8 cellular contexts compared by ENCODE assay signal in the genomic region with DNA sequence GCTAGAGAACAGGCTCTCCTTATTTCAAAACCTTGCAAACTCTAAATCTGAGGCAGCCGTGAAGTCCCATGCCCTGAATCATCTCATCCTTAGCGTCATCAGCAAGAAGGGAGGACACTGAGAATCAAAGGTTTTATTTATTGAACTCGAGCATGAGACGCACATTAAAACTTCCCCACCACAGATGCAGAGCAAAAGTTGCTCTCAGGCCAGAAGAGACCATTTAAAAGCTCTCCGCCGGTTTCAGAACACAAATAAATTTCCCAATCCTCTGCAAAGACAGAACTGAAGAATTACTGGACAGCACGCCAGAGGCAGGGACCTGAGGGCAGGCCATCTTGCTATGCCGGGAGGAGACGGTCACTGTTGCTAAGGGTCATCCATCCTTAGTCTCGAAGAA. TPM values are rescaled to one million over a fixed set of nuclear protein-coding genes. Genes with fewer than 3 reads are reported as not detected.
DNase-seq lines count a peak whose midpoint lies in the region; ATAC-seq and TF ChIP-seq lines count a peak whose summit lies in the region.

No MANE protein-coding gene starts in this region.

- H2BK5ac ChIP-seq in neuronal stem cell (ENCODE audit: low read length), result no peak overlapping the region

- H2AK5ac ChIP-seq in neuronal stem cell (ENCODE audit: low read depth, low read length), result no peak overlapping the region

- H3K36me3 ChIP-seq in CD8-positive, alpha-beta T cell (ENCODE audit: insufficient read depth, low read length), result no peaks in the 10 kb centered on the region
- H3K36me3 ChIP-seq in NT2/D1 (ENCODE audit: insufficient read depth, insufficient read length, low read length), result peaks cover 53% of the 10 kb centered on the region
- no peaks in the 10 kb centered on the region for H3K36me3 ChIP-seq in endocrine pancreas (ENCODE audit: control insufficient read depth, insufficient read depth, low read length)
- H3K36me3 ChIP-seq in neuronal stem cell (replicated peaks in 1 of 2; ENCODE audit: control insufficient read depth in 2 of 2, insufficient read depth in 2 of 2, low read length in 2 of 2), result peaks cover 6 to 56% of the 10 kb centered on the region in 2 donors

- H2BK120ac ChIP-seq in neuronal stem cell (ENCODE audit: low read depth, low read length), result no peak overlapping the region

- H3K27ac ChIP-seq in CD8-positive, alpha-beta T cell (ENCODE audit: low read depth, low read length), result no peak overlapping the region
- no peak overlapping the region for H3K27ac ChIP-seq in neuronal stem cell (replicated peaks; ENCODE audit: low read length)

- H3K4ac ChIP-seq in neuronal stem cell (ENCODE audit: low read length), result no peak overlapping the region

- no peaks in the 10 kb centered on the region for H3K27me3 ChIP-seq in CD8-positive, alpha-beta T cell (ENCODE audit: insufficient read depth, low read length)
- H3K27me3 ChIP-seq in NT2/D1 (ENCODE audit: insufficient read depth, insufficient read length) (no peaks in the 10 kb centered on the region), endocrine pancreas (ENCODE audit: control insufficient read depth, insufficient read depth, low read length) (no peaks in the 10 kb centered on the region), neuronal stem cell (ENCODE audit: control insufficient read depth in 3 of 3, insufficient read depth in 3 of 3, low read depth in 1 of 3, low read length in 3 of 3) (no peaks in the 10 kb centered on the region)

- H3K9ac ChIP-seq in NT2/D1 (ENCODE audit: insufficient read length, low read depth) (peak overlapping the region; percentile 71), endocrine pancreas (ENCODE audit: control insufficient read depth, insufficient read depth, low read length) (peak overlapping the region; percentile 72), neuronal stem cell (ENCODE audit: low read depth, low read length, poor library complexity) (no peak overlapping the region)

- TF ChIP-seq CTCF in CD8-positive, alpha-beta T cell (IDR thresholded peaks at IDR 0.05), result no peak

- no peak overlapping the region for H3K18ac ChIP-seq in neuronal stem cell (ENCODE audit: low read length)

- DNase-seq in CD8-positive, alpha-beta T cell, result no peak
- DNase-seq in NT2/D1 (ENCODE audit: low read depth, low spot score) (no peak), neuronal stem cell (ENCODE audit: low spot score) (no peak), NCI-H146 (lab: John Stamatoyannopoulos, UW) (no peak)
- DNase-seq in activated effector memory CD4-positive, alpha-beta T cell treated with Interleukin-2 at 50 U/mL for 16 hours, result no peak

- intact Hi-C loops in CD8-positive, alpha-beta T cell (cut with DNase I, micrococcal nuclease), result loop anchor here (2.0 to 5.0 kb wide), 4 partner anchors 142 to 357 kb away; a partner anchor contains a TSS

- H2AFZ ChIP-seq in neuronal stem cell (ENCODE audit: low read length), result peak overlapping the region; percentile 69

- WGBS in neuronal stem cell (ENCODE audit: extremely low coverage in 2 of 2, insufficient read length in 2 of 2, insufficient replicate concordance in 1 of 2), 2 donors, result no CpG with 5 or more reads among the region's 10 CpGs

- POLR2A ChIA-PET in CD8-positive, alpha-beta T cell (lab: Charles Lee), result interaction anchor here (0.6 to 1.4 kb wide), 3 partner anchors 9 to 33 kb away, joined by 3 to 5 read pairs (median 4); no protein-coding TSS in a partner anchor

- H3K9me3 Mint-ChIP-seq in CD8-positive, alpha-beta T cell, result no peaks in the 10 kb centered on the region

- peak overlapping the region; percentile 86 for H3K4me3 Mint-ChIP-seq in CD8-positive, alpha-beta T cell

- peak overlapping the region; percentile 87 for H3K27ac Mint-ChIP-seq in CD8-positive, alpha-beta T cell

- no peaks in the 10 kb centered on the region for H3K9me3 ChIP-seq in CD8-positive, alpha-beta T cell (ENCODE audit: low read length)
- H3K9me3 ChIP-seq in NT2/D1 (ENCODE audit: insufficient read depth, low read length) (no peaks in the 10 kb centered on the region), endocrine pancreas (ENCODE audit: control insufficient read depth, low read length) (no peaks in the 10 kb centered on the region), neuronal stem cell (replicated peaks in 1 of 2; ENCODE audit: control insufficient read depth in 2 of 2, insufficient read depth in 1 of 2, low read depth in 1 of 2, low read length in 2 of 2) (no peaks in the 10 kb centered on the region)

- H3K4me3 ChIP-seq in CD8-positive, alpha-beta T cell (ENCODE audit: low read depth, low read length), result peak overlapping the region; percentile 38
- H3K4me3 ChIP-seq in NT2/D1 (ENCODE audit: insufficient read length, low read depth) (peak overlapping the region; percentile 48), endocrine pancreas (ENCODE audit: control insufficient read depth, insufficient read depth, low read length) (peak overlapping the region; percentile 71), neuronal stem cell (ENCODE audit: low read length in 2 of 2) (peak overlapping the region; percentile 51 to 80)

- H3K4me2 ChIP-seq in neuronal stem cell (ENCODE audit: insufficient read depth, low read length, poor library complexity, severe bottlenecking), result peak overlapping the region; percentile 50

- no peak overlapping the region for H2BK12ac ChIP-seq in neuronal stem cell (ENCODE audit: low read length)

- ATAC-seq in CD8-positive, alpha-beta T cell, result no peak
- ATAC-seq in GM18907 (IDR thresholded peaks at IDR 0.05; ENCODE audit: unreplicated experiment) (no peak), GM21360 (IDR thresholded peaks at IDR 0.05; ENCODE audit: unreplicated experiment) (no peak)

- H3K4me1 Mint-ChIP-seq in CD8-positive, alpha-beta T cell (ENCODE audit: low read depth), result peaks cover 68% of the 10 kb centered on the region

- peaks cover 49% of the 10 kb centered on the region for H3K36me3 Mint-ChIP-seq in CD8-positive, alpha-beta T cell

- H3K4me1 ChIP-seq in CD8-positive, alpha-beta T cell (ENCODE audit: insufficient read depth, low read length), result peaks cover 22% of the 10 kb centered on the region
- H3K4me1 ChIP-seq in NT2/D1 (ENCODE audit: insufficient read depth, insufficient read length) (peaks cover 3% of the 10 kb centered on the region), endocrine pancreas (ENCODE audit: control insufficient read depth, insufficient read depth, low read length) (no peaks in the 10 kb centered on the region), neuronal stem cell (ENCODE audit: control insufficient read depth in 2 of 2, insufficient read depth in 1 of 2, low read depth in 1 of 2, low read length in 2 of 2) (peaks cover 4 to 14% of the 10 kb centered on the region in 2 donors)

- no peak overlapping the region for H3K23ac ChIP-seq in neuronal stem cell (ENCODE audit: low read depth, low read length, poor library complexity)

- H3K27me3 Mint-ChIP-seq in CD8-positive, alpha-beta T cell (ENCODE audit: low read depth), result no peaks in the 10 kb centered on the region

- no peak overlapping the region for H3K14ac ChIP-seq in neuronal stem cell (ENCODE audit: low read length)

- CTCF ChIA-PET in CD8-positive, alpha-beta T cell (lab: Charles Lee), result interaction anchor here (0.9 kb wide), 1 partner anchor 10 kb away, joined by 3 read pairs; no protein-coding TSS in a partner anchor

- H2BK15ac ChIP-seq in neuronal stem cell (ENCODE audit: low read length), result no peak overlapping the region

- peaks cover 2% of the 10 kb centered on the region for H3K79me1 ChIP-seq in neuronal stem cell (ENCODE audit: low read depth, low read length)

- no peak overlapping the region for H4K91ac ChIP-seq in neuronal stem cell (ENCODE audit: low read depth, low read length, poor library complexity)

- no peak overlapping the region for H4K8ac ChIP-seq in neuronal stem cell (ENCODE audit: low read depth, low read length)

RNA-seq across cellular contexts. Expression of a gene that starts 1.3 kb away (rescaled TPM):
- 10 to 100 TPM in 1 of 2 experiments, 1 to 10 TPM in 1; 9.2 to 10.3 TPM for total RNA-seq in CD8-positive, alpha-beta T cell
- 11.8 TPM for polyA plus RNA-seq in neuronal stem cell (2013, experiment 1 of 2)
- 12.0 TPM for polyA plus RNA-seq in neuronal stem cell (2013, experiment 2 of 2)

RNA-seq across cellular contexts. Expression of a gene that starts 26.5 kb away (rescaled TPM):
- 10 to 100 TPM; 35.6 to 38.6 TPM for total RNA-seq in CD8-positive, alpha-beta T cell
- 33.1 TPM for polyA plus RNA-seq in neuronal stem cell (2013, experiment 1 of 2)
- 33.8 TPM for polyA plus RNA-seq in neuronal stem cell (2013, experiment 2 of 2)
